Comparison of ENCODE assay signal across 19 cellular contexts in genomic region chr5:54882101-54882500, GRCh38.
"Had no signal": no experiment of that assay in that cellular context is flagged by ENCODE, and none has a peak within 500 bp of the region (broad histone marks: within the 10 kb centered on the region; RNA-seq: fewer than 3 reads in every experiment).

No MANE protein-coding gene starts in this region.

- H3K4me3 ChIP-seq: left lung, right atrium auricular region, skin epidermis had no signal

- DNase-seq: activated CD4-positive, alpha-beta T cell treated with anti-CD3 and anti-CD28 coated beads, Interleukin-2, amount 10 ng/mL, durations not matched to agents 24 days and 14 days; activated CD8-positive, alpha-beta memory T cell treated with anti-CD3 and anti-CD28 coated beads, Interleukin-2, amount 50 U/mL, for 48 hours; activated gamma-delta T cell treated with Interleukin-2 at 50 U/mL for 16 hours; activated T-cell treated with anti-CD3 and anti-CD28 coated beads, Interleukin-2, amount 50 U/mL, for 72 hours; anterior cingulate cortex; brain microvascular endothelial cell; effector memory CD4-positive, alpha-beta T cell; islet precursor cell; left lung; naive thymus-derived CD8-positive, alpha-beta T cell; occipital lobe; stimulated activated CD4-positive, alpha-beta T cell treated with anti-CD3 and anti-CD28 coated beads, Interleukin-4, amount 100 ng/mL, for 4 hours; stimulated activated CD8-positive, alpha-beta memory T cell treated with anti-CD3 and anti-CD28 coated beads, Interleukin-4, amount 100 ng/mL, for 48 hours; stimulated activated naive CD8-positive, alpha-beta T cell treated with anti-CD3 and anti-CD28 coated beads, Interleukin-15, Interleukin-2, amounts not matched to agents 100 U/mL and 50 U/mL, for 24 hours; trophoblast cell had no signal

- H3K9me3 ChIP-seq: left lung, right atrium auricular region had no signal

- H3K27ac ChIP-seq: brain microvascular endothelial cell, left lung, right atrium auricular region had no signal

- H3K36me3 ChIP-seq: brain microvascular endothelial cell, left lung, right atrium auricular region had no signal

- H3K27ac Mint-ChIP-seq: activated CD4-positive, alpha-beta T cell treated with anti-CD3 and anti-CD28 coated beads, Interleukin-2, amount 10 ng/mL, durations not matched to agents 24 days and 14 days; activated T-cell treated with anti-CD3 and anti-CD28 coated beads, Interleukin-2, amount 50 U/mL, for 72 hours; dendritic cell treated with granulocyte-macrophage colony-stimulating factor and Interleukin-4, amounts not matched to agents 40 ng/mL and 50 ng/mL, for 4 days; naive thymus-derived CD8-positive, alpha-beta T cell; WTC11 had no signal

- H3K9me3 Mint-ChIP-seq: activated CD4-positive, alpha-beta T cell treated with anti-CD3 and anti-CD28 coated beads, Interleukin-2, amount 10 ng/mL, durations not matched to agents 24 days and 14 days; activated T-cell treated with anti-CD3 and anti-CD28 coated beads, Interleukin-2, amount 50 U/mL, for 72 hours; dendritic cell treated with granulocyte-macrophage colony-stimulating factor and Interleukin-4, amounts not matched to agents 40 ng/mL and 50 ng/mL, for 4 days had no signal

- H3K4me3 Mint-ChIP-seq: activated CD4-positive, alpha-beta T cell treated with anti-CD3 and anti-CD28 coated beads, Interleukin-2, amount 10 ng/mL, durations not matched to agents 24 days and 14 days; dendritic cell treated with granulocyte-macrophage colony-stimulating factor and Interleukin-4, amounts not matched to agents 40 ng/mL and 50 ng/mL, for 4 days had no signal
